ENCODE assay signal across 9 cellular contexts in genomic region chr1:206933333-206933945, GRCh38. TPM values are rescaled to one million over a fixed set of nuclear protein-coding genes. Genes with fewer than 3 reads are reported as not detected.
DNase-seq lines count a peak whose midpoint lies in the region; ATAC-seq and TF ChIP-seq lines count a peak whose summit lies in the region.
"Had no signal": no experiment of that assay in that cellular context is flagged by ENCODE, and none has a peak within 500 bp of the region (broad histone marks: within the 10 kb centered on the region; RNA-seq: fewer than 3 reads in every experiment).

No MANE protein-coding gene starts in this region.

- peak; percentile 39 to 56 (median 42) for ATAC-seq in right lobe of liver
- ATAC-seq in GM18873 (IDR thresholded peaks at IDR 0.05; ENCODE audit: low FRiP score, unreplicated experiment) = no peak
- no peak for ATAC-seq in HG02973 (IDR thresholded peaks at IDR 0.05; ENCODE audit: unreplicated experiment)

- H3K9me3 ChIP-seq in right lobe of liver (no peaks in the 10 kb centered on the region), stomach (no peaks in the 10 kb centered on the region)
- H3K9me3 ChIP-seq: BLaER1 had no signal

- no peaks in the 10 kb centered on the region for H3K9me3 Mint-ChIP-seq in activated naive CD8-positive, alpha-beta T cell treated with anti-CD3 and anti-CD28 coated beads for 36 hours

- H3K27me3 ChIP-seq in right lobe of liver = no peaks in the 10 kb centered on the region
- no peaks in the 10 kb centered on the region for H3K27me3 ChIP-seq in stomach
- H3K27me3 ChIP-seq: BLaER1 had no signal

- H3K4me3 Mint-ChIP-seq in activated naive CD8-positive, alpha-beta T cell treated with anti-CD3 and anti-CD28 coated beads for 36 hours = no peak overlapping the region

- no peak overlapping the region for H3K27ac ChIP-seq in right lobe of liver
- H3K27ac ChIP-seq in stomach = no peak overlapping the region
- H3K27ac ChIP-seq: BLaER1 had no signal

- no peaks in the 10 kb centered on the region for H3K27me3 Mint-ChIP-seq in activated naive CD8-positive, alpha-beta T cell treated with anti-CD3 and anti-CD28 coated beads for 36 hours

- 82% methylated on average over 5 of the region's 8 CpGs for WGBS in right lobe of liver (ENCODE audit: insufficient coverage, low coverage, low lambda C conversion rate, missing lambda C conversion rate)
- 65 to 71% (median 69%) methylated on average over 8 of the region's 8 CpGs for WGBS in stomach, 5 donors

- peaks cover 33% of the 10 kb centered on the region for H3K4me1 Mint-ChIP-seq in activated naive CD8-positive, alpha-beta T cell treated with anti-CD3 and anti-CD28 coated beads for 36 hours

- H3K27ac Mint-ChIP-seq in activated naive CD8-positive, alpha-beta T cell treated with anti-CD3 and anti-CD28 coated beads for 36 hours = no peak overlapping the region

- TF ChIP-seq POLR2A in right lobe of liver (IDR thresholded peaks at IDR 0.05) (no peak), stomach (IDR thresholded peaks at IDR 0.05) (no peak)

- intact Hi-C loops in right lobe of liver (cut with DNase I) = no loop called here
- intact Hi-C loops in stomach (cut with DNase I; ENCODE audit: low total_unique reads) = no loop called here

- H3K36me3 Mint-ChIP-seq in activated naive CD8-positive, alpha-beta T cell treated with anti-CD3 and anti-CD28 coated beads for 36 hours = no peaks in the 10 kb centered on the region

- DNase-seq in NCI-H2196 (lab: John Stamatoyannopoulos, UW; ENCODE audit: unreplicated experiment) (peak; percentile 27), NCI-H2196 treated with DMSO at 0.1 percent for 48 hours (lab: John Stamatoyannopoulos, UW; ENCODE audit: unreplicated experiment) (no peak), SKM-1 (lab: John Stamatoyannopoulos, UW; ENCODE audit: unreplicated experiment) (peak; percentile 28), right lobe of liver (no peak), stomach (peak; percentile 57)
- DNase-seq in activated naive CD8-positive, alpha-beta T cell treated with anti-CD3 and anti-CD28 coated beads for 36 hours = peak; percentile 67

- no peak overlapping the region for H3K4me3 ChIP-seq in right lobe of liver
- no peak overlapping the region for H3K4me3 ChIP-seq in stomach
- H3K4me3 ChIP-seq: BLaER1 had no signal

- TF ChIP-seq CTCF in right lobe of liver (IDR thresholded peaks at IDR 0.05) = peak; percentile 30 to 63 (median 54)
- TF ChIP-seq CTCF in stomach (IDR thresholded peaks at IDR 0.05) = peak in 4 of 7 experiments; percentile 21 to 61 (median 32)

- no peak for TF ChIP-seq EP300 in stomach (IDR thresholded peaks at IDR 0.05)

- H3K4me1 ChIP-seq in right lobe of liver (no peaks in the 10 kb centered on the region), stomach (peaks cover 0 to 28% (median 2%) of the 10 kb centered on the region in 4 donors)

- no peaks in the 10 kb centered on the region for H3K36me3 ChIP-seq in right lobe of liver
- H3K36me3 ChIP-seq in stomach = peaks cover 0 to 98% (median 43%) of the 10 kb centered on the region in 4 donors
- H3K36me3 ChIP-seq: BLaER1 had no signal

RNA-seq across cellular contexts. Expression of gene FCMR, which starts 11.7 kb away (rescaled TPM):
- 10 to 100 TPM; 42.9 to 45.5 TPM for total RNA-seq in activated naive CD8-positive, alpha-beta T cell treated with anti-CD3 and anti-CD28 coated beads for 36 hours
- 1 to 10 TPM in 5 of 6 experiments, under 1 TPM in 1; 0.80 to 3.2 (median 1.4) TPM for total RNA-seq in right lobe of liver
- total RNA-seq in stomach = 1 to 10 TPM in 3 of 5 donors, not detected in 2; 4.5 to 6.6 (median 5.2) TPM
- polyA plus RNA-seq in stomach = 1 to 10 TPM; 3.3 to 6.7 (median 3.7) TPM

RNA-seq across cellular contexts. Expression of gene PIGR, which starts 12.8 kb away (rescaled TPM):
- under 1 TPM; 0.08 to 0.10 TPM for total RNA-seq in activated naive CD8-positive, alpha-beta T cell treated with anti-CD3 and anti-CD28 coated beads for 36 hours
- total RNA-seq in right lobe of liver (100 to 1,000 TPM in 2 of 6 experiments, 10 to 100 TPM in 4; 20.6 to 134 (median 85.1) TPM), stomach (1,000 to 10,000 TPM in 2 of 5 donors, 100 to 1,000 TPM in 2, 10 to 100 TPM in 1; 72.7 to 3,112 (median 316) TPM)
- 100 to 1,000 TPM in 2 of 3 donors, 1 to 10 TPM in 1; 6.3 to 176 (median 150) TPM for polyA plus RNA-seq in stomach

RNA-seq across cellular contexts. Expression of gene IL24, which starts 36.2 kb away (rescaled TPM):
- total RNA-seq in activated naive CD8-positive, alpha-beta T cell treated with anti-CD3 and anti-CD28 coated beads for 36 hours = under 1 TPM; 0.54 to 0.72 TPM
- total RNA-seq in right lobe of liver (not detected), stomach (not detected)
- polyA plus RNA-seq in stomach = under 1 TPM in 1 of 3 donors, not detected in 2; 1.00 TPM

RNA-seq across cellular contexts. Expression of gene FCAMR, which starts 36.8 kb away (rescaled TPM):
- total RNA-seq in activated naive CD8-positive, alpha-beta T cell treated with anti-CD3 and anti-CD28 coated beads for 36 hours = not detected
- total RNA-seq in right lobe of liver (10 to 100 TPM in 1 of 6 experiments, 1 to 10 TPM in 4, under 1 TPM in 1; 0.44 to 31.1 (median 2.2) TPM), stomach (under 1 TPM in 2 of 5 donors, not detected in 3; 0.37 to 0.58 TPM)
- polyA plus RNA-seq in stomach = under 1 TPM in 1 of 3 donors, not detected in 2; 0.30 TPM

Comparison
In these comparisons a context has a peak if more than half of its experiments do, and no peak if none do; other contexts are left out.
1. DNase-seq: peak in NCI-H2196 (single experiment), SKM-1 (single experiment), activated naive CD8-positive, alpha-beta T cell treated with anti-CD3 and anti-CD28 coated beads for 36 hours (single experiment) and stomach (single experiment); none in NCI-H2196 treated with DMSO at 0.1 percent for 48 hours (single experiment) and right lobe of liver (0 of 3).
2. ATAC-seq: peak in right lobe of liver (4 of 4); none in GM18873 (single experiment) and HG02973 (single experiment).
3. RNA of gene FCMR, which starts 11.7 kb away (total RNA-seq): 42.9 to 45.5 TPM in activated naive CD8-positive, alpha-beta T cell treated with anti-CD3 and anti-CD28 coated beads for 36 hours; 4.5 to 6.6 TPM in stomach and 0.80 to 3.2 TPM in right lobe of liver; every median in the first group is over 4 times any median in the second.
4. RNA of gene PIGR, which starts 12.8 kb away (total RNA-seq): 72.7 to 3,112 TPM in stomach and 20.6 to 134 TPM in right lobe of liver; 0.08 to 0.10 TPM in activated naive CD8-positive, alpha-beta T cell treated with anti-CD3 and anti-CD28 coated beads for 36 hours; every median in the first group is over 10 times any median in the second.